In the genomic region with DNA sequence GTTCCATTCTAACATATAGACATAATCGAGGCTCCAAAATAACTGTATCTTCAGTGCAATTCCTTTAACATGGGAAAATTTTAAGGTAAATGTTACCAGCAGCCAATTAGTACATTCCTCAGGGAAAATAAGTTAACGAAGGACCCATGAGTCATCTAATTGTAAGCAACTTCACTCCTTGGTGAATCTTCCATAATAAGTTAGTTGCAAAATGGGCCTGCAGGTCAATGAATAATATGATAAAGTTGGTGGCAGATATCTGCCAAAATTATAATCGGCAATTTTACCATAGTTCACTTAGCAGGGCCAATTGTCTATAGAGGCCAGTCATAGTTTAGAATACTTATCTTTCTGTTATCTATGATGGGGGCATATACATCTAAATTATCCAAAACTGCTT, we compare ENCODE assay signal across 24 cellular contexts. TPM values are rescaled to one million over a fixed set of nuclear protein-coding genes. Genes with fewer than 3 reads are reported as not detected.
DNase-seq lines count a peak whose midpoint lies in the region; ATAC-seq, FAIRE-seq and TF ChIP-seq lines count a peak whose summit lies in the region.
"Had no signal": no experiment of that assay in that cellular context is flagged by ENCODE, and none has a peak within 500 bp of the region (broad histone marks: within the 10 kb centered on the region; RNA-seq: fewer than 3 reads in every experiment).

No MANE protein-coding gene starts in this region.

- H3K9ac ChIP-seq in GM12878 (ENCODE audit: control insufficient read depth, insufficient read depth, low read length) (no peak overlapping the region), trophoblast cell (ENCODE audit: low read length) (no peak overlapping the region)
- H3K9ac ChIP-seq: BLaER1 treated with 17β-estradiol and CSF1 and Interleukin-3, amounts not matched to agents 10 nM and 100 nM had no signal

- H3K4me1 ChIP-seq in A673 (ENCODE audit: insufficient read depth, low read length, poor library complexity, severe bottlenecking) (peaks cover 15% of the 10 kb centered on the region), GM23338 (ENCODE audit: insufficient read depth) (peaks cover 28% of the 10 kb centered on the region), GM12878 (ENCODE audit: control insufficient read depth, insufficient read depth, low read length) (no peaks in the 10 kb centered on the region; the same call in 1 of the 2 replicates), trophoblast cell (ENCODE audit: control insufficient read depth in 1 of 2, insufficient read depth in 2 of 2, low read length in 2 of 2) (peaks cover 0 to under 1% of the 10 kb centered on the region in 2 experiments)

- H4K12ac ChIP-seq in trophoblast cell (ENCODE audit: low read depth, low read length) = no peak overlapping the region

- no peak overlapping the region for H3K27ac Mint-ChIP-seq in GM23338
- H3K27ac Mint-ChIP-seq: CD4-positive, alpha-beta T cell; CD8-positive, alpha-beta T cell had no signal

- TF ChIP-seq CTCF in A673 (conservative IDR thresholded peaks at IDR 0.05; ENCODE audit: low read depth, low read length) = no peak
- no peak for TF ChIP-seq CTCF in GM23338 (conservative IDR thresholded peaks at IDR 0.05; ENCODE audit: low read depth in 2 of 2)
- TF ChIP-seq CTCF in GM12878 (IDR thresholded peaks at IDR 0.05 in 2 of 3, conservative IDR thresholded peaks at IDR 0.05 in 1 of 3; ENCODE audit: control insufficient read depth in 2 of 3, extremely low read depth in 1 of 3, insufficient read depth in 1 of 3, low read depth in 3 of 3, low read length in 3 of 3) = no peak

- TF ChIP-seq POLR2A in GM12878 (IDR thresholded peaks at IDR 0.05; ENCODE audit: low read depth, low read length) = no peak

- no peak for TF ChIP-seq RAD21 in GM12878 (IDR thresholded peaks at IDR 0.05; ENCODE audit: insufficient read depth, low read depth, low read length)

- no peaks in the 10 kb centered on the region for H3K9me2 ChIP-seq in GM23338 (ENCODE audit: insufficient read depth)

- H3K14ac ChIP-seq in trophoblast cell (ENCODE audit: low read length) = no peak overlapping the region

- H4K8ac ChIP-seq in trophoblast cell (ENCODE audit: low read depth, low read length) = no peak overlapping the region

- no peak overlapping the region for H3K23ac ChIP-seq in trophoblast cell (ENCODE audit: low read length)

- H3K79me2 ChIP-seq in GM23338 (replicated peaks; ENCODE audit: insufficient read depth) = no peaks in the 10 kb centered on the region
- H3K79me2 ChIP-seq in GM12878 (ENCODE audit: control insufficient read depth, insufficient read depth, low read length) = no peaks in the 10 kb centered on the region
- H3K79me2 ChIP-seq in trophoblast cell (ENCODE audit: control insufficient read depth, insufficient read depth, low read length, poor library complexity) = peaks cover 2% of the 10 kb centered on the region

- in situ Hi-C loops in GM12878 (cut with MboI) = no loop called here

- H3K9me3 ChIP-seq in A673 (ENCODE audit: low read depth, low read length, poor library complexity, severe bottlenecking) (no peaks in the 10 kb centered on the region), GM12878 (replicated peaks; ENCODE audit: control insufficient read depth, insufficient read depth, low read length) (no peaks in the 10 kb centered on the region), trophoblast cell (ENCODE audit: insufficient read depth, low read depth, low read length) (no peaks in the 10 kb centered on the region)
- H3K9me3 ChIP-seq: A549 had no signal

- peaks cover 37% of the 10 kb centered on the region for H3K4me1 Mint-ChIP-seq in GM23338

- H3K79me1 ChIP-seq in trophoblast cell (ENCODE audit: low read length) = no peaks in the 10 kb centered on the region

- no peak overlapping the region for H3K18ac ChIP-seq in trophoblast cell (ENCODE audit: low read length)

- no peak overlapping the region for H3K4ac ChIP-seq in trophoblast cell (ENCODE audit: low read depth, low read length)

- no peaks in the 10 kb centered on the region for H3K27me3 Mint-ChIP-seq in GM23338 (ENCODE audit: insufficient read depth, low read depth, poor library complexity)
- H3K27me3 Mint-ChIP-seq: CD4-positive, alpha-beta T cell had no signal

- RAD21 ChIA-PET in GM12878 (lab: Charles Lee; ENCODE audit: unreplicated experiment) = no interaction called here

- H3K4me2 ChIP-seq in GM23338 (peak overlapping the region; percentile 6), GM12878 (ENCODE audit: control insufficient read depth, insufficient read depth) (no peak overlapping the region), trophoblast cell (ENCODE audit: low read length) (no peak overlapping the region)
- H3K4me2 ChIP-seq: A549; BLaER1 treated with 17β-estradiol and CSF1 and Interleukin-3, amounts not matched to agents 10 nM and 100 nM had no signal

- no peak overlapping the region for H2BK12ac ChIP-seq in trophoblast cell (ENCODE audit: low read length)

- no peak overlapping the region for H2BK120ac ChIP-seq in trophoblast cell (ENCODE audit: insufficient read depth, low read length, poor library complexity)

- CTCF ChIA-PET in A673 (lab: Charles Lee) = no interaction called here
- CTCF ChIA-PET in GM12878 (lab: Yijun Ruan, JAX) = no interaction called here

- 78% methylated on average over 3 of the region's 3 CpGs for WGBS in GM12878 (ENCODE audit: insufficient coverage, insufficient replicate concordance, low lambda C conversion rate, missing lambda C conversion rate)
- no CpG with 5 or more reads among the region's 3 CpGs for WGBS in trophoblast cell (ENCODE audit: extremely low coverage, insufficient coverage, insufficient read length)

- H3K27ac ChIP-seq in A673 (ENCODE audit: low read depth, low read length, poor library complexity, severe bottlenecking) = no peak overlapping the region
- no peak overlapping the region for H3K27ac ChIP-seq in GM23338 (ENCODE audit: low read depth)
- no peak overlapping the region for H3K27ac ChIP-seq in GM12878 (ENCODE audit: control insufficient read depth, insufficient read depth)
- H3K27ac ChIP-seq in trophoblast cell (ENCODE audit: low read depth, low read length) = no peak overlapping the region
- H3K27ac ChIP-seq: 22Rv1; A549; BLaER1 treated with 17β-estradiol and CSF1 and Interleukin-3, amounts not matched to agents 10 nM and 100 nM; C4-2B had no signal

- H3K4me3 Mint-ChIP-seq in GM23338 = no peak overlapping the region
- H3K4me3 Mint-ChIP-seq: CD4-positive, alpha-beta T cell; CD8-positive, alpha-beta T cell had no signal

- DNase-seq in A673 (ENCODE audit: low spot score) (peak; percentile 14), GM23338 (ENCODE audit: low spot score) (no peak), GM12878 (ENCODE audit: low read depth, low spot score) (no peak), trophoblast cell (peak; percentile 35 to 91), COLO829 (ENCODE audit: low spot score) (no peak), Kasumi-1 (lab: John Stamatoyannopoulos, UW) (no peak)
- DNase-seq: ACHN; CD4-positive, alpha-beta T cell; CD8-positive, alpha-beta T cell; COR-L47; DMS 273 treated with DMSO at 0.1 percent for 48 hours; DMS153; DMS53; DMS79; DND-41; EL; GDM1 had no signal

- H2BK5ac ChIP-seq in trophoblast cell (ENCODE audit: low read depth, low read length, poor library complexity) = no peak overlapping the region

- no peak for ATAC-seq in GM23338
- ATAC-seq in GM12878 = no peak
- ATAC-seq in HG02885 (IDR thresholded peaks at IDR 0.05; ENCODE audit: poor library complexity, unreplicated experiment) = no peak
- ATAC-seq: A549; CD8-positive, alpha-beta T cell had no signal

- TF ChIP-seq EP300 in GM12878 (IDR thresholded peaks at IDR 0.05; ENCODE audit: borderline replicate concordance in 1 of 2, control insufficient read depth in 1 of 2, low read depth in 2 of 2, low read length in 2 of 2) = no peak

- peaks cover 4% of the 10 kb centered on the region for H3K36me3 Mint-ChIP-seq in GM23338 (ENCODE audit: low read depth)

- H3K36me3 ChIP-seq in A673 (ENCODE audit: insufficient read depth, low read length, poor library complexity, severe bottlenecking) = no peaks in the 10 kb centered on the region
- no peaks in the 10 kb centered on the region for H3K36me3 ChIP-seq in GM23338 (ENCODE audit: insufficient read depth)
- no peaks in the 10 kb centered on the region for H3K36me3 ChIP-seq in GM12878 (ENCODE audit: control insufficient read depth in 2 of 2, insufficient read depth in 2 of 2, low read length in 1 of 2)
- H3K36me3 ChIP-seq in trophoblast cell (ENCODE audit: control insufficient read depth in 1 of 2, insufficient read depth in 2 of 2, low read length in 2 of 2) = no peaks in the 10 kb centered on the region

- H3K27me3 ChIP-seq in A673 (replicated peaks; ENCODE audit: insufficient read depth, low read depth, low read length, poor library complexity) (no peaks in the 10 kb centered on the region), GM23338 (ENCODE audit: insufficient read depth) (no peaks in the 10 kb centered on the region), GM12878 (replicated peaks in 1 of 2; ENCODE audit: control insufficient read depth in 2 of 2, insufficient read depth in 2 of 2, low read length in 1 of 2) (no peaks in the 10 kb centered on the region), trophoblast cell (ENCODE audit: insufficient read depth, low read length) (no peaks in the 10 kb centered on the region)
- H3K27me3 ChIP-seq: BLaER1 treated with 17β-estradiol and CSF1 and Interleukin-3, amounts not matched to agents 10 nM and 100 nM had no signal

- H4K20me1 ChIP-seq in GM23338 (replicated peaks; ENCODE audit: insufficient read depth) (no peaks in the 10 kb centered on the region), GM12878 (ENCODE audit: control insufficient read depth, insufficient read depth) (no peaks in the 10 kb centered on the region)
- H4K20me1 ChIP-seq: BLaER1 treated with 17β-estradiol and CSF1 and Interleukin-3, amounts not matched to agents 10 nM and 100 nM had no signal

- POLR2A ChIA-PET in A673 (lab: Charles Lee; ENCODE audit: low non-redundant PET) = no interaction called here
- POLR2A ChIA-PET in GM12878 (lab: Charles Lee) = no interaction called here

- FAIRE-seq in GM12878 (lab: Jason Lieb, UNC) = no peak
- FAIRE-seq: A549, GM12891, GM19239 had no signal

- H4K91ac ChIP-seq in trophoblast cell (ENCODE audit: low read depth, low read length) = no peak overlapping the region

- SMC1A ChIA-PET in GM12878 (lab: Charles Lee; ENCODE audit: uncharacterized antibody, unreplicated experiment) = no interaction called here

- H3K9me3 Mint-ChIP-seq in GM23338 = no peaks in the 10 kb centered on the region; the same call in 1 of the 3 replicates
- H3K9me3 Mint-ChIP-seq: CD4-positive, alpha-beta T cell; CD8-positive, alpha-beta T cell had no signal

- BruUV-seq in A673 (replicated peaks; lab: Mats Ljungman, UMichigan) (no TSS peak), GM12878 (replicated peaks; lab: Mats Ljungman, UMichigan) (TSS peak; percentile 40)

- no peak overlapping the region for H3K4me3 ChIP-seq in A673 (ENCODE audit: low read depth, low read length, poor library complexity, severe bottlenecking)
- no peak overlapping the region for H3K4me3 ChIP-seq in GM23338
- no peak overlapping the region for H3K4me3 ChIP-seq in GM12878
- no peak overlapping the region for H3K4me3 ChIP-seq in trophoblast cell (ENCODE audit: low read depth, low read length)
- H3K4me3 ChIP-seq: A549; BLaER1 treated with 17β-estradiol and CSF1 and Interleukin-3, amounts not matched to agents 10 nM and 100 nM had no signal

- H2AFZ ChIP-seq in GM23338 = no peak overlapping the region
- H2AFZ ChIP-seq in GM12878 (ENCODE audit: control insufficient read depth, low read depth, low read length) = no peak overlapping the region
- no peak overlapping the region for H2AFZ ChIP-seq in trophoblast cell (ENCODE audit: insufficient read depth, low read length, poor library complexity)

- H2AK5ac ChIP-seq in trophoblast cell (ENCODE audit: low read length) = no peak overlapping the region

- H3F3A ChIP-seq in GM23338 (replicated peaks; ENCODE audit: low read depth) = no peaks in the 10 kb centered on the region; the same call in 1 of the 2 replicates

- intact Hi-C loops in A673 (cut with micrococcal nuclease; ENCODE audit: unreplicated experiment) = no loop called here
- intact Hi-C loops in GM12878 (cut with micrococcal nuclease; ENCODE audit: unreplicated experiment) = no loop called here

RNA-seq across cellular contexts. Expression of gene QRSL1, which starts 42.3 kb away (rescaled TPM):
- total RNA-seq in A673 (2021) (20.4 and 22.7 TPM in 2 replicates), GM12878 (2014; rRNA removed) (14.5 and 17.7 TPM in 2 replicates), GM12878 (2014; rRNA removed; fragmentation: Illumina TruSeq; extraction: Trizol) (22.2 and 23.5 TPM in 2 replicates), GM12878 (2021) (13.5 and 15.8 TPM in 2 replicates)
- total RNA-seq in GM23338 (2014; rRNA removed; shearing (Covaris generic)) = 19.2 and 19.3 TPM in 2 replicates
- polyA plus RNA-seq in GM23338 (2016; fragmentation: Nextera tagmentation; extraction: Ambion mirVana) (16.6 and 18.4 TPM in 2 replicates), GM12878 (2011; rRNA removed) (14.6 and 16.0 TPM in 2 replicates), GM12878 (2014; fragmentation: Illumina TruSeq; extraction: Trizol) (19.7 and 22.5 TPM in 2 replicates), GM12878 (2014; fragmentation: Nextera tagmentation; extraction: Ambion mirVana) (10 to 100 TPM; 11.9 to 15.1 TPM), GM12878 (2014; rRNA removed) (11.9 and 15.1 TPM in 2 replicates), GM12878 (2016; fragmentation: Nextera tagmentation; extraction: Ambion mirVana) (10 to 100 TPM; 19.5 to 21.1 TPM)
- 26.1 and 28.1 TPM in 2 replicates for total RNA-seq in GM12878 (2013; cell fraction: nucleolus; rRNA removed)
- polyA plus RNA-seq in GM12878 (2011; ENCODE audit: low read depth) = 8.8 TPM
- 6.8 and 7.1 TPM in 2 replicates for polyA plus RNA-seq in GM12878 (2011; cell fraction: cytosol; rRNA removed)
- 6.9 and 7.2 TPM in 2 replicates for polyA plus RNA-seq in GM12878 (2011; cell fraction: nucleus; rRNA removed)
- 7.6 and 8.1 TPM in 2 replicates for polyA plus RNA-seq in GM12878 (2012)
- 10.2 and 15.4 TPM in 2 replicates for polyA minus RNA-seq in GM12878 (2011; rRNA and poly(A)+ RNA removed)
- 4.9 and 5.7 TPM in 2 replicates for polyA minus RNA-seq in GM12878 (2011; cell fraction: cytosol; rRNA and poly(A)+ RNA removed)
- 5.8 and 10.7 TPM in 2 replicates for polyA minus RNA-seq in GM12878 (2011; cell fraction: nucleus; rRNA and poly(A)+ RNA removed)
- 5.6 and 5.8 TPM in 2 replicates for polyA plus RNA-seq in trophoblast cell (2013)

RNA-seq across cellular contexts. Expression of gene RTN4IP1, which starts 42.4 kb away (rescaled TPM):
- total RNA-seq in A673 (2021) (15.7 and 17.9 TPM in 2 replicates), GM12878 (2014; rRNA removed) (8.8 and 10.5 TPM in 2 replicates), GM12878 (2014; rRNA removed; fragmentation: Illumina TruSeq; extraction: Trizol) (9.1 and 9.3 TPM in 2 replicates), GM12878 (2021) (9.6 and 9.9 TPM in 2 replicates)
- 17.0 and 17.5 TPM in 2 replicates for total RNA-seq in GM23338 (2014; rRNA removed; shearing (Covaris generic))
- polyA plus RNA-seq in GM23338 (2016; fragmentation: Nextera tagmentation; extraction: Ambion mirVana) (14.5 and 16.4 TPM in 2 replicates), GM12878 (2011; rRNA removed) (9.4 and 10.1 TPM in 2 replicates), GM12878 (2014; fragmentation: Illumina TruSeq; extraction: Trizol) (8.2 and 10.9 TPM in 2 replicates), GM12878 (2014; fragmentation: Nextera tagmentation; extraction: Ambion mirVana) (10 to 100 TPM; 15.8 to 17.0 TPM), GM12878 (2014; rRNA removed) (9.4 and 9.7 TPM in 2 replicates), GM12878 (2016; fragmentation: Nextera tagmentation; extraction: Ambion mirVana) (10 to 100 TPM; 10.2 to 15.7 TPM)
- 11.7 and 13.4 TPM in 2 replicates for total RNA-seq in GM12878 (2013; cell fraction: nucleolus; rRNA removed)
- polyA plus RNA-seq in GM12878 (2011; ENCODE audit: low read depth) = 4.7 TPM
- 6.0 TPM in 2 replicates for polyA plus RNA-seq in GM12878 (2011; cell fraction: cytosol; rRNA removed)
- polyA plus RNA-seq in GM12878 (2011; cell fraction: nucleus; rRNA removed) = 4.2 and 5.4 TPM in 2 replicates
- 5.4 TPM in 2 replicates for polyA plus RNA-seq in GM12878 (2012)
- polyA minus RNA-seq in GM12878 (2011; rRNA and poly(A)+ RNA removed) = 7.9 and 8.6 TPM in 2 replicates
- polyA minus RNA-seq in GM12878 (2011; cell fraction: cytosol; rRNA and poly(A)+ RNA removed) = 2.3 and 4.6 TPM in 2 replicates
- 4.2 and 6.6 TPM in 2 replicates for polyA minus RNA-seq in GM12878 (2011; cell fraction: nucleus; rRNA and poly(A)+ RNA removed)
- 5.1 and 6.2 TPM in 2 replicates for polyA plus RNA-seq in trophoblast cell (2013)

Comparison
In these comparisons a context has a peak if more than half of its experiments do, and no peak if none do; other contexts are left out.
1. DNase-seq: peak in A673 (single experiment) and trophoblast cell (2 of 2); none in GM23338 (single experiment), GM12878 (single experiment), COLO829 (single experiment) and Kasumi-1 (0 of 2).